Comparison of ENCODE assay signal across 11 cellular contexts in the genomic region with DNA sequence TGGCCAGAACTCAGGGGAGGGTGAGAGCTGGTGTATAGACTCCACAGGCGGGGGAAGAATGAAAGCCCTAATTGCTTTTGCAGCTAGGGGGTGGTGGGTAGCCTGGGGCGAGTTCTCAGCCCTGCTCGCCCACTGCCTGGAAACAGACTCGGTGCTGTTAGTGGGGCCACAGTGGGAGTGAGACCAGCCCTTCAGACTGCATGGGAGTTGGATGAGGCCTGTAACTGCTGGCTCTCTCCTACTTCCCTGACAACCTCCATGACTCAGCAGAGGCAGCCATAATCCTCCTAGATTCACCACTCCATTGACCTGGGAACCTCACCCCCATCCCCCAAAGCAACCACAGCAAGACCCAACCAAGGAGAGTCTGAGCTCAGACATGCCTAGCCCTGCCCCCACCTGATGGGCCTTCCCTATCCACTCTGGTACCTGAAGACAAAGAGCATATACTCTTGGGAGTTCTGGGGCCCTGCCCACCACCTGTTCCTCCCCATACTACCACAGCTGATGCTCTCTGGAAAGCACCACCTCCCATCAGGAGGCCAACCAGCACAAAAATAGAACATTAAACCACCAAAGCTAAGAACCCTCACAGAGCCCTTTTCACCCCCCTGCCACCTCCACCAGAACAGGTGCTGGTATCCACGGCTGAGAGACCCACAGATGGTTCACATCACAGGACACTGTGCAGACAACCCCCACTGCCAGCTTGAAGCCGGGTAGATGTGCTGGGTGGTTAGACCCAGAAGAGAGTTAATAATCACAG.
DNase-seq lines count a peak whose midpoint lies in the region; ATAC-seq, FAIRE-seq and TF ChIP-seq lines count a peak whose summit lies in the region.
"Had no signal": no experiment of that assay in that cellular context is flagged by ENCODE, and none has a peak within 500 bp of the region (broad histone marks: within the 10 kb centered on the region; RNA-seq: fewer than 3 reads in every experiment).

No MANE protein-coding gene starts in this region.

- 84 to 94% methylated on average over 6 of the region's 6 CpGs for WGBS in sigmoid colon, 2 donors

- peak overlapping the region; percentile 70 for H3K4me2 ChIP-seq in BLaER1

- H3K9ac ChIP-seq in BLaER1 = no peak overlapping the region

- intact Hi-C loops in sigmoid colon (cut with DNase I) = no loop called here

- TF ChIP-seq EP300 in sigmoid colon (IDR thresholded peaks at IDR 0.05) = no peak

- H3K36me3 ChIP-seq in BLaER1 = no peaks in the 10 kb centered on the region
- H3K36me3 ChIP-seq in SJCRH30 = no peaks in the 10 kb centered on the region
- no peaks in the 10 kb centered on the region for H3K36me3 ChIP-seq in sigmoid colon
- H3K36me3 ChIP-seq: upper lobe of left lung had no signal

- H3K9me3 ChIP-seq in BLaER1 (peaks cover 7% of the 10 kb centered on the region; the same call in 1 of the 2 replicates), SJCRH30 (replicated peaks) (no peaks in the 10 kb centered on the region), sigmoid colon (no peaks in the 10 kb centered on the region)
- H3K9me3 ChIP-seq: upper lobe of left lung had no signal

- DNase-seq in GM19239 (ENCODE audit: insufficient read length, low spot score) (no peak), SJCRH30 (peak; percentile 81 to 89), foreskin melanocyte (no peak), sigmoid colon (no peak)
- no peak for DNase-seq in stimulated activated CD8-positive, alpha-beta memory T cell treated with anti-CD3 and anti-CD28 coated beads, Interleukin-4, amount 100 ng/mL, for 48 hours
- DNase-seq: NCI-H146, nephron progenitor cell, upper lobe of left lung had no signal

- no peaks in the 10 kb centered on the region for H4K20me1 ChIP-seq in BLaER1

- peak; percentile 4 for FAIRE-seq in GM19239 (lab: Jason Lieb, UNC)

- no peak for TF ChIP-seq CTCF in sigmoid colon (IDR thresholded peaks at IDR 0.05)

- H3K27ac ChIP-seq in BLaER1 = peak overlapping the region; percentile 75
- H3K27ac ChIP-seq in SJCRH30 = peak overlapping the region; percentile 64
- H3K27ac ChIP-seq in sigmoid colon = no peak overlapping the region
- H3K27ac ChIP-seq: upper lobe of left lung had no signal

- peaks cover 85% of the 10 kb centered on the region for H3K4me1 ChIP-seq in BLaER1
- peaks cover 22% of the 10 kb centered on the region for H3K4me1 ChIP-seq in SJCRH30
- H3K4me1 ChIP-seq in sigmoid colon = no peaks in the 10 kb centered on the region
- H3K4me1 ChIP-seq: upper lobe of left lung had no signal

- H3K27me3 ChIP-seq in BLaER1 (no peaks in the 10 kb centered on the region), SJCRH30 (no peaks in the 10 kb centered on the region), sigmoid colon (no peaks in the 10 kb centered on the region)
- H3K27me3 ChIP-seq: upper lobe of left lung had no signal

- H3K4me3 ChIP-seq in BLaER1 = no peak overlapping the region
- no peak overlapping the region for H3K4me3 ChIP-seq in SJCRH30
- no peak overlapping the region for H3K4me3 ChIP-seq in sigmoid colon
- H3K4me3 ChIP-seq: upper lobe of left lung had no signal

- TF ChIP-seq POLR2A in sigmoid colon (IDR thresholded peaks at IDR 0.05) = no peak

- peak; percentile 46 for ATAC-seq in HG03457 (IDR thresholded peaks at IDR 0.05; ENCODE audit: unreplicated experiment)
- no peak for ATAC-seq in GM21529 (IDR thresholded peaks at IDR 0.05; ENCODE audit: unreplicated experiment)

Comparison
In these comparisons a context has a peak if more than half of its experiments do, and no peak if none do; other contexts are left out.
1. H3K27ac ChIP-seq: peak in BLaER1 (single experiment) and SJCRH30 (single experiment); none in sigmoid colon (0 of 4).
2. DNase-seq: peak in SJCRH30 (2 of 2); none in GM19239 (single experiment), foreskin melanocyte (single experiment), stimulated activated CD8-positive, alpha-beta memory T cell treated with anti-CD3 and anti-CD28 coated beads, Interleukin-4, amount 100 ng/mL, for 48 hours (single experiment) and sigmoid colon (single experiment).